ENCODE assay signal across 18 cellular contexts in genomic region chr3:50314342-50314741, GRCh38. TPM values are rescaled to one million over a fixed set of nuclear protein-coding genes. Genes with fewer than 3 reads are reported as not detected.
A peak's percentile ranks its signal among the peaks of the same experiment; 100 is the strongest.
DNase-seq lines count a peak whose midpoint lies in the region; ATAC-seq and TF ChIP-seq lines count a peak whose summit lies in the region.
"Had no signal": no experiment of that assay in that cellular context is flagged by ENCODE, and none has a peak within 500 bp of the region (broad histone marks: within the 10 kb centered on the region; RNA-seq: fewer than 3 reads in every experiment).

No MANE protein-coding gene starts in this region.

- H3K27ac Mint-ChIP-seq in GM23338: no peak overlapping the region
- H3K27ac Mint-ChIP-seq: activated CD4-positive, alpha-beta T cell treated with anti-CD3 and anti-CD28 coated beads for 36 hours; activated naive CD8-positive, alpha-beta T cell treated with anti-CD3 and anti-CD28 coated beads, Interleukin-2, amount 50 U/mL, for 24 hours; dendritic cell treated with granulocyte-macrophage colony-stimulating factor and Interleukin-4, amounts not matched to agents 40 ng/mL and 50 ng/mL, for 4 days had no signal

- 0 out of 2 replicates have a peak, but pooled peaks cover 6% of the 10 kb centered on the region for H3F3A ChIP-seq in GM23338 (replicated peaks; ENCODE audit: low read depth)

- H2AFZ ChIP-seq in neuronal stem cell (ENCODE audit: low read length) (no peak overlapping the region), GM23338 (no peak overlapping the region)
- H2AFZ ChIP-seq: neural progenitor cell had no signal

- peaks cover 11% of the 10 kb centered on the region for H3K79me2 ChIP-seq in GM23338 (replicated peaks; ENCODE audit: insufficient read depth)

- peaks cover 27% of the 10 kb centered on the region for H3K79me1 ChIP-seq in neuronal stem cell (ENCODE audit: low read depth, low read length)

- H3K23ac ChIP-seq in neuronal stem cell (ENCODE audit: low read depth, low read length, poor library complexity): no peak overlapping the region

- TF ChIP-seq POLR2A in esophagus squamous epithelium (IDR thresholded peaks at IDR 0.05): no peak

- H3K27me3 Mint-ChIP-seq in GM23338 (ENCODE audit: insufficient read depth, low read depth, poor library complexity): peaks cover 7% of the 10 kb centered on the region
- H3K27me3 Mint-ChIP-seq: activated CD4-positive, alpha-beta T cell treated with anti-CD3 and anti-CD28 coated beads for 36 hours; activated naive CD8-positive, alpha-beta T cell treated with anti-CD3 and anti-CD28 coated beads, Interleukin-2, amount 50 U/mL, for 24 hours; dendritic cell treated with granulocyte-macrophage colony-stimulating factor and Interleukin-4, amounts not matched to agents 40 ng/mL and 50 ng/mL, for 4 days had no signal

- H3K9me2 ChIP-seq in GM23338 (ENCODE audit: insufficient read depth): no peaks in the 10 kb centered on the region

- H3K9me3 ChIP-seq in esophagus squamous epithelium: no peaks in the 10 kb centered on the region
- H3K9me3 ChIP-seq in neuronal stem cell (replicated peaks in 1 of 2; ENCODE audit: control insufficient read depth in 2 of 2, insufficient read depth in 1 of 2, low read depth in 1 of 2, low read length in 2 of 2): peaks cover 4 to 8% of the 10 kb centered on the region in 2 donors

- no peak overlapping the region for H2BK12ac ChIP-seq in neuronal stem cell (ENCODE audit: low read length)

- no peak overlapping the region for H2BK15ac ChIP-seq in neuronal stem cell (ENCODE audit: low read length)

- peak overlapping the region; percentile 5 for H2BK5ac ChIP-seq in neuronal stem cell (ENCODE audit: low read length)

- H2BK120ac ChIP-seq in neuronal stem cell (ENCODE audit: low read depth, low read length): no peak overlapping the region

- WGBS in esophagus squamous epithelium, 2 donors: 73 to 75% methylated on average over 1 of the region's 3 CpGs
- no CpG with 5 or more reads among the region's 3 CpGs for WGBS in neuronal stem cell (ENCODE audit: extremely low coverage in 2 of 2, insufficient read length in 2 of 2, insufficient replicate concordance in 1 of 2), 2 donors
- WGBS in urinary bladder: 81% methylated on average over 3 of the region's 3 CpGs

- H4K91ac ChIP-seq in neuronal stem cell (ENCODE audit: low read depth, low read length, poor library complexity): no peak overlapping the region

- H3K14ac ChIP-seq in neuronal stem cell (ENCODE audit: low read length): peak overlapping the region; percentile 21

- H3K4me1 ChIP-seq in esophagus squamous epithelium (peaks cover 31 to 88% (median 38%) of the 10 kb centered on the region in 3 donors), neuronal stem cell (ENCODE audit: control insufficient read depth in 2 of 2, insufficient read depth in 1 of 2, low read depth in 1 of 2, low read length in 2 of 2) (peaks cover 0 to 14% of the 10 kb centered on the region in 2 donors), urinary bladder (ENCODE audit: insufficient read depth) (no peaks in the 10 kb centered on the region), GM23338 (ENCODE audit: insufficient read depth) (no peaks in the 10 kb centered on the region; the same call in 1 of the 2 replicates)

- H3K9me3 Mint-ChIP-seq in GM23338: peaks cover 28% of the 10 kb centered on the region
- H3K9me3 Mint-ChIP-seq: activated naive CD8-positive, alpha-beta T cell treated with anti-CD3 and anti-CD28 coated beads, Interleukin-2, amount 50 U/mL, for 24 hours; dendritic cell treated with granulocyte-macrophage colony-stimulating factor and Interleukin-4, amounts not matched to agents 40 ng/mL and 50 ng/mL, for 4 days had no signal

- TF ChIP-seq CTCF in esophagus squamous epithelium (IDR thresholded peaks at IDR 0.05) (no peak), GM23338 (conservative IDR thresholded peaks at IDR 0.05; ENCODE audit: low read depth in 2 of 2) (no peak)

- peak overlapping the region; percentile 0 to 98 (median 44) for H3K27ac ChIP-seq in esophagus squamous epithelium
- no peak overlapping the region for H3K27ac ChIP-seq in neuronal stem cell (replicated peaks; ENCODE audit: low read length)
- peak overlapping the region; percentile 18 for H3K27ac ChIP-seq in urinary bladder (ENCODE audit: low read depth)
- H3K27ac ChIP-seq in GM23338 (ENCODE audit: low read depth): no peak overlapping the region
- H3K27ac ChIP-seq: epithelial cell of prostate, neural progenitor cell had no signal

- no peak overlapping the region for H3K4ac ChIP-seq in neuronal stem cell (ENCODE audit: low read length)

- no peak overlapping the region for H2AK5ac ChIP-seq in neuronal stem cell (ENCODE audit: low read depth, low read length)

- peaks cover 10% of the 10 kb centered on the region for H3K4me1 Mint-ChIP-seq in GM23338

- H3K36me3 ChIP-seq in esophagus squamous epithelium (peaks cover 0 to 30% (median 11%) of the 10 kb centered on the region in 3 donors), neuronal stem cell (replicated peaks in 1 of 2; ENCODE audit: control insufficient read depth in 2 of 2, insufficient read depth in 2 of 2, low read length in 2 of 2) (peaks cover 44 to 56% of the 10 kb centered on the region in 2 donors), urinary bladder (ENCODE audit: insufficient read depth) (no peaks in the 10 kb centered on the region), GM23338 (ENCODE audit: insufficient read depth) (peaks cover 6% of the 10 kb centered on the region)
- H3K36me3 ChIP-seq: neural progenitor cell had no signal

- intact Hi-C loops in Right ventricle myocardium superior (cut with DNase I): no loop called here
- intact Hi-C loops in left cardiac atrium (cut with DNase I): no loop called here
- intact Hi-C loops in esophagus squamous epithelium (cut with DNase I): no loop called here

- no peak overlapping the region for H3K18ac ChIP-seq in neuronal stem cell (ENCODE audit: low read length)

- ATAC-seq in Right ventricle myocardium superior (ENCODE audit: poor library complexity) (peak; percentile 44), left cardiac atrium (no peak), GM23338 (no peak)
- ATAC-seq: activated CD4-positive, alpha-beta T cell treated with anti-CD3 and anti-CD28 coated beads for 36 hours; activated naive CD8-positive, alpha-beta T cell treated with anti-CD3 and anti-CD28 coated beads, Interleukin-2, amount 50 U/mL, for 24 hours had no signal

- H3K9ac ChIP-seq in neuronal stem cell (ENCODE audit: low read depth, low read length, poor library complexity): no peak overlapping the region
- H3K9ac ChIP-seq: neural progenitor cell had no signal

- H3K4me2 ChIP-seq in neuronal stem cell (ENCODE audit: insufficient read depth, low read length, poor library complexity, severe bottlenecking) (no peak overlapping the region), GM23338 (no peak overlapping the region)
- H3K4me2 ChIP-seq: neural progenitor cell had no signal

- H4K8ac ChIP-seq in neuronal stem cell (ENCODE audit: low read depth, low read length): no peak overlapping the region

- DNase-seq in Right ventricle myocardium superior (no peak), left cardiac atrium (no peak), esophagus squamous epithelium (lab: John Stamatoyannopoulos, UW) (no peak), neuronal stem cell (ENCODE audit: low spot score) (no peak), NCI-H2081 treated with DMSO at 0.1 percent for 48 hours (lab: John Stamatoyannopoulos, UW) (no peak), GM23338 (ENCODE audit: low spot score) (no peak), cerebellum (ENCODE audit: low spot score) (no peak)
- DNase-seq: ACHN; activated CD4-positive, alpha-beta T cell treated with anti-CD3 and anti-CD28 coated beads for 36 hours; activated naive CD8-positive, alpha-beta T cell treated with anti-CD3 and anti-CD28 coated beads, Interleukin-2, amount 50 U/mL, for 24 hours; GDM1; islet precursor cell; NCI-H524; stimulated activated CD4-positive, alpha-beta T cell treated with anti-CD3 and anti-CD28 coated beads, Interleukin-12 subunit alpha, Interleukin-12 subunit beta, amount 100 ng/mL, for 4 hours had no signal

- peaks cover 66% of the 10 kb centered on the region for H3K36me3 Mint-ChIP-seq in GM23338 (ENCODE audit: low read depth)

- H3K27me3 ChIP-seq in esophagus squamous epithelium: no peaks in the 10 kb centered on the region
- no peaks in the 10 kb centered on the region for H3K27me3 ChIP-seq in neuronal stem cell (ENCODE audit: control insufficient read depth in 3 of 3, insufficient read depth in 3 of 3, low read depth in 1 of 3, low read length in 3 of 3)
- H3K27me3 ChIP-seq in GM23338 (ENCODE audit: insufficient read depth): no peaks in the 10 kb centered on the region
- H3K27me3 ChIP-seq: neural progenitor cell had no signal

- no peak overlapping the region for H3K4me3 Mint-ChIP-seq in GM23338
- H3K4me3 Mint-ChIP-seq: activated CD4-positive, alpha-beta T cell treated with anti-CD3 and anti-CD28 coated beads for 36 hours; activated naive CD8-positive, alpha-beta T cell treated with anti-CD3 and anti-CD28 coated beads, Interleukin-2, amount 50 U/mL, for 24 hours; dendritic cell treated with granulocyte-macrophage colony-stimulating factor and Interleukin-4, amounts not matched to agents 40 ng/mL and 50 ng/mL, for 4 days; neural progenitor cell had no signal

- no peaks in the 10 kb centered on the region; the same call in 1 of the 2 replicates for H4K20me1 ChIP-seq in GM23338 (replicated peaks; ENCODE audit: insufficient read depth)

- H3K4me3 ChIP-seq in esophagus squamous epithelium: no peak overlapping the region
- no peak overlapping the region for H3K4me3 ChIP-seq in neuronal stem cell (ENCODE audit: low read length in 2 of 2)
- H3K4me3 ChIP-seq in urinary bladder (ENCODE audit: low read depth, low read length): no peak overlapping the region
- H3K4me3 ChIP-seq in GM23338: no peak overlapping the region
- H3K4me3 ChIP-seq: neural progenitor cell had no signal

RNA-seq across cellular contexts. Expression of gene HYAL2, which starts 8.2 kb away (rescaled TPM):
- total RNA-seq in Right ventricle myocardium superior: 33.8 TPM
- total RNA-seq in left cardiac atrium: 100 to 1,000 TPM in 1 of 2 donors, 10 to 100 TPM in 1; 53.4 to 103 TPM
- 10 to 100 TPM; 36.7 to 68.9 (median 51.5) TPM for total RNA-seq in esophagus squamous epithelium
- polyA plus RNA-seq in neuronal stem cell (2013, experiment 1 of 2): 51.4 TPM
- polyA plus RNA-seq in neuronal stem cell (2013, experiment 2 of 2): 52.0 TPM
- 44.0 TPM for total RNA-seq in urinary bladder
- polyA plus RNA-seq in urinary bladder: 121 TPM
- total RNA-seq in GM23338 (2014; rRNA removed; shearing (Covaris generic)): 74.3 and 77.8 TPM in 2 replicates
- polyA plus RNA-seq in GM23338 (2016; fragmentation: Nextera tagmentation; extraction: Ambion mirVana): 28.9 and 30.0 TPM in 2 replicates
- 37.5 TPM for total RNA-seq in cerebellum

RNA-seq across cellular contexts. Expression of gene HYAL1, which starts 11.0 kb away (rescaled TPM):
- 66.5 TPM for total RNA-seq in Right ventricle myocardium superior
- 10 to 100 TPM; 24.6 to 26.6 TPM for total RNA-seq in left cardiac atrium
- total RNA-seq in esophagus squamous epithelium: 1 to 10 TPM; 1.8 to 8.9 (median 4.8) TPM
- polyA plus RNA-seq in neuronal stem cell (2013, experiment 1 of 2): 1.6 TPM
- 1.6 TPM for polyA plus RNA-seq in neuronal stem cell (2013, experiment 2 of 2)
- 2.5 TPM for total RNA-seq in urinary bladder
- 7.0 TPM for polyA plus RNA-seq in urinary bladder
- 2.8 and 5.0 TPM in 2 replicates for total RNA-seq in GM23338 (2014; rRNA removed; shearing (Covaris generic))
- 1.7 and 2.1 TPM in 2 replicates for polyA plus RNA-seq in GM23338 (2016; fragmentation: Nextera tagmentation; extraction: Ambion mirVana)
- total RNA-seq in cerebellum: 2.1 TPM

RNA-seq across cellular contexts. Expression of gene TUSC2, which starts 13.7 kb away (rescaled TPM):
- total RNA-seq in Right ventricle myocardium superior: 28.2 TPM
- 10 to 100 TPM; 26.2 to 27.5 TPM for total RNA-seq in left cardiac atrium
- total RNA-seq in esophagus squamous epithelium: 10 to 100 TPM; 16.0 to 42.9 (median 27.4) TPM
- 28.3 TPM for polyA plus RNA-seq in neuronal stem cell (2013, experiment 1 of 2)
- polyA plus RNA-seq in neuronal stem cell (2013, experiment 2 of 2): 27.7 TPM
- total RNA-seq in urinary bladder: 4.5 TPM
- polyA plus RNA-seq in urinary bladder: 48.5 TPM
- 32.2 and 41.6 TPM in 2 replicates for total RNA-seq in GM23338 (2014; rRNA removed; shearing (Covaris generic))
- 71.0 and 81.5 TPM in 2 replicates for polyA plus RNA-seq in GM23338 (2016; fragmentation: Nextera tagmentation; extraction: Ambion mirVana)
- total RNA-seq in cerebellum: 11.4 TPM

RNA-seq across cellular contexts. Expression of gene HYAL3, which starts 15.1 kb away (rescaled TPM):
- total RNA-seq in Right ventricle myocardium superior (1.2 TPM), left cardiac atrium (1 to 10 TPM; 1.7 to 1.8 TPM), esophagus squamous epithelium (1 to 10 TPM; 5.3 to 7.9 (median 5.8) TPM), urinary bladder (2.9 TPM), cerebellum (4.2 TPM)
- polyA plus RNA-seq in neuronal stem cell (2013, experiment 1 of 2): 2.5 TPM
- polyA plus RNA-seq in neuronal stem cell (2013, experiment 2 of 2): 2.0 TPM
- polyA plus RNA-seq in urinary bladder (3.0 TPM), GM23338 (2016; fragmentation: Nextera tagmentation; extraction: Ambion mirVana) (2.4 and 3.7 TPM in 2 replicates)
- 2.5 and 7.1 TPM in 2 replicates for total RNA-seq in GM23338 (2014; rRNA removed; shearing (Covaris generic))

RNA-seq across cellular contexts. Expression of gene NAA80, which starts 15.1 kb away (rescaled TPM):
- total RNA-seq in Right ventricle myocardium superior (6.3 TPM), left cardiac atrium (1 to 10 TPM; 5.8 to 7.2 TPM), esophagus squamous epithelium (10 to 100 TPM in 1 of 4 donors, 1 to 10 TPM in 3; 6.0 to 16.2 (median 7.7) TPM), urinary bladder (2.3 TPM), cerebellum (4.2 TPM)
- 16.7 TPM for polyA plus RNA-seq in neuronal stem cell (2013, experiment 1 of 2)
- polyA plus RNA-seq in neuronal stem cell (2013, experiment 2 of 2): 16.1 TPM
- polyA plus RNA-seq in urinary bladder (12.0 TPM), GM23338 (2016; fragmentation: Nextera tagmentation; extraction: Ambion mirVana) (11.2 and 12.1 TPM in 2 replicates)
- total RNA-seq in GM23338 (2014; rRNA removed; shearing (Covaris generic)): 11.3 and 16.7 TPM in 2 replicates

Comparison
In these comparisons a context has a peak if more than half of its experiments do, and no peak if none do; other contexts are left out.
1. H3K27ac ChIP-seq: peak in esophagus squamous epithelium (4 of 4) and urinary bladder (single experiment); none in neuronal stem cell (single experiment) and GM23338 (single experiment).